10 cellular contexts compared by ENCODE assay signal in genomic region chr19:6057651-6058365, GRCh38. TPM values are rescaled to one million over a fixed set of nuclear protein-coding genes. Genes with fewer than 3 reads are reported as not detected.
A peak's percentile ranks its signal among the peaks of the same experiment; 100 is the strongest.
DNase-seq lines count a peak whose midpoint lies in the region; ATAC-seq, FAIRE-seq and TF ChIP-seq lines count a peak whose summit lies in the region.
"Had no signal": no experiment of that assay in that cellular context is flagged by ENCODE, and none has a peak within 500 bp of the region (broad histone marks: within the 10 kb centered on the region; RNA-seq: fewer than 3 reads in every experiment).

No MANE protein-coding gene starts in this region.

- no peaks in the 10 kb centered on the region for H3K9me3 ChIP-seq in ascending aorta
- no peaks in the 10 kb centered on the region for H3K9me3 ChIP-seq in left lung

- H3K4me2 ChIP-seq in GM23338, result no peak overlapping the region

- H3K27me3 ChIP-seq in GM23338 (ENCODE audit: insufficient read depth) (no peaks in the 10 kb centered on the region), ascending aorta (no peaks in the 10 kb centered on the region), left lung (no peaks in the 10 kb centered on the region)

- no peaks in the 10 kb centered on the region; the same call in 2 of the 3 replicates for H3K9me3 Mint-ChIP-seq in GM23338
- H3K9me3 Mint-ChIP-seq: activated CD4-positive, alpha-beta T cell treated with anti-CD3 and anti-CD28 coated beads, Interleukin-2, amount 10 ng/mL, durations not matched to agents 7 days and 5 days had no signal

- peaks cover 23% of the 10 kb centered on the region for H3K27me3 Mint-ChIP-seq in GM23338 (ENCODE audit: insufficient read depth, low read depth, poor library complexity)

- H3K4me1 Mint-ChIP-seq in GM23338, result peaks cover 21% of the 10 kb centered on the region

- H3K4me3 Mint-ChIP-seq in GM23338, result no peak overlapping the region
- H3K4me3 Mint-ChIP-seq: activated CD4-positive, alpha-beta T cell treated with anti-CD3 and anti-CD28 coated beads, Interleukin-2, amount 10 ng/mL, durations not matched to agents 7 days and 5 days had no signal

- DNase-seq in GM23338 (ENCODE audit: low spot score) (no peak), ascending aorta (ENCODE audit: low spot score in 2 of 2) (no peak), left lung (peak in 1 of 2 donors; percentile 58), EL (no peak), MV-4-11 (lab: John Stamatoyannopoulos, UW) (no peak), D721Med (ENCODE audit: insufficient read length, low spot score) (no peak)
- DNase-seq: activated CD4-positive, alpha-beta T cell treated with anti-CD3 and anti-CD28 coated beads, Interleukin-2, amount 10 ng/mL, durations not matched to agents 7 days and 5 days; MM.1S had no signal

- H3K36me3 ChIP-seq in GM23338 (ENCODE audit: insufficient read depth) (no peaks in the 10 kb centered on the region), ascending aorta (no peaks in the 10 kb centered on the region), left lung (no peaks in the 10 kb centered on the region)

- 0 out of 2 replicates have a peak, but pooled peaks cover 3% of the 10 kb centered on the region for H3K9me2 ChIP-seq in GM23338 (ENCODE audit: insufficient read depth)

- H2AFZ ChIP-seq in GM23338, result no peak overlapping the region

- no peaks in the 10 kb centered on the region for H3K36me3 Mint-ChIP-seq in GM23338 (ENCODE audit: low read depth)

- intact Hi-C loops in ascending aorta (cut with DNase I) (loop anchor here (1.0 to 5.0 kb wide), 2 partner anchors 8 to 219 kb away; partner anchors contain the start of gene MLLT1), left lung (cut with DNase I) (loop anchor here in 1 of 2 donors (10.0 kb wide), 1 partner anchor 67 kb away; no protein-coding TSS in a partner anchor)

- TF ChIP-seq CTCF in GM23338 (conservative IDR thresholded peaks at IDR 0.05; ENCODE audit: low read depth in 2 of 2), result no peak
- TF ChIP-seq CTCF in ascending aorta (IDR thresholded peaks at IDR 0.05), result no peak
- no peak for TF ChIP-seq CTCF in left lung (IDR thresholded peaks at IDR 0.05)
- TF ChIP-seq CTCF in D721Med (IDR thresholded peaks at IDR 0.05; ENCODE audit: insufficient read depth, missing control alignments), result no peak

- FAIRE-seq in D721Med (lab: Jason Lieb, UNC), result no peak

- no peaks in the 10 kb centered on the region for H4K20me1 ChIP-seq in GM23338 (replicated peaks; ENCODE audit: insufficient read depth)

- no peak overlapping the region for H3K4me3 ChIP-seq in GM23338
- H3K4me3 ChIP-seq in ascending aorta, result peak overlapping the region in 1 of 2 donors; percentile 28
- H3K4me3 ChIP-seq in left lung, result no peak overlapping the region
- H3K4me3 ChIP-seq in skin epidermis, result no peak overlapping the region

- H3K27ac Mint-ChIP-seq in GM23338, result no peak overlapping the region
- H3K27ac Mint-ChIP-seq: activated CD4-positive, alpha-beta T cell treated with anti-CD3 and anti-CD28 coated beads, Interleukin-2, amount 10 ng/mL, durations not matched to agents 7 days and 5 days had no signal

- no peak for ATAC-seq in GM23338
- ATAC-seq in left lung, result no peak
- ATAC-seq in HG02870 (IDR thresholded peaks at IDR 0.05; ENCODE audit: unreplicated experiment), result no peak

- no peaks in the 10 kb centered on the region for H3K79me2 ChIP-seq in GM23338 (replicated peaks; ENCODE audit: insufficient read depth)

- no peaks in the 10 kb centered on the region for H3K4me1 ChIP-seq in GM23338 (ENCODE audit: insufficient read depth)
- H3K4me1 ChIP-seq in ascending aorta, result peaks cover 15 to 62% of the 10 kb centered on the region in 2 donors
- H3K4me1 ChIP-seq in left lung, result peaks cover 46 to 71% of the 10 kb centered on the region in 2 donors

- no peaks in the 10 kb centered on the region for H3F3A ChIP-seq in GM23338 (replicated peaks; ENCODE audit: low read depth)

- H3K27ac ChIP-seq in GM23338 (ENCODE audit: low read depth) (0 out of 2 replicates have a peak overlapping the region, but pooled peaks have one; percentile 15), ascending aorta (peak overlapping the region; percentile 93 to 96), left lung (peak overlapping the region; percentile 94 to 99), skin epidermis (peak overlapping the region; percentile 25 to 97 (median 89))

TF ChIP-seq in GM23338, 12 proteins besides CTCF, POLR2A, EP300 and RAD21:
- TF ChIP-seq POLR2AphosphoS5 (IDR thresholded peaks at IDR 0.05; ENCODE audit: low read depth) (no peak), EZH2 (IDR thresholded peaks at IDR 0.05; ENCODE audit: low read depth, unreplicated experiment) (no peak)

RNA-seq across cellular contexts. Expression of gene RFX2, which starts 52.5 kb away (rescaled TPM):
- total RNA-seq in GM23338 (2014; rRNA removed; shearing (Covaris generic)), result 4.6 and 5.2 TPM in 2 replicates
- polyA plus RNA-seq in GM23338 (2016; fragmentation: Nextera tagmentation; extraction: Ambion mirVana), result 11.5 and 13.0 TPM in 2 replicates
- total RNA-seq in ascending aorta (107 TPM), left lung (10 to 100 TPM; 17.0 to 18.8 TPM)

Comparison
In these comparisons a context has a peak if more than half of its experiments do, and no peak if none do; other contexts are left out.
1. H3K27ac ChIP-seq: peak in every context shown above with its lines; median percentile 96 in left lung; 94 in ascending aorta; 89 in skin epidermis; 15 in GM23338.